ENCODE assay signal across 8 cellular contexts in the genomic region with DNA sequence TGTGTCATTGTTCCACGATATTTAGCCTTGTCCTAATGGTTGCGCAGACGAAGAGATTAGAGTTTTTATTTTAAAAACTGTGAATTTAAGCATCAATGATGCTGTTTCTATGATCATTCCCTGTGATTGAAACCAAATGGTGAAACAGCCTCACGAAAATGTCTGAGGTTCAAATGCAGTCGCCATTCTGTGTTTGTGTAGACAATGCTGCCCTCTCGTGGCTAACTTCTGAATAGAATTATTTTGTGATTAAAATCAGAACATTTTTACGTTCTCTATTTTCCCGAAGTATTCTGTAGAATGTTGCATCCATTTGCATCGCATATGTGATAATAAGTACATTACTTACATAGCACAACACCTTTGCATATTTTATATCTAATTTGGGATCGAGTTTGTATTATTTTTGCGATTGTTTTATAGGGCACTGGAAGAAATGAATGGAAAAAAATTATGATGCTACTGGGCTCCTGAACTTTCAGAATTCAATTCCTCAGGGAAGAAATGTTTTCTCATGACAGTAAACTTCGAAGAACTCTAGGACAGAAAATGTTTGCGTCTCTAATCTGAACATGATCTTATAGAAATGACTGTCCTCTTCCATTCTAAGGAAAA. TPM values are rescaled to one million over a fixed set of nuclear protein-coding genes. Genes with fewer than 3 reads are reported as not detected.
A peak's percentile ranks its signal among the peaks of the same experiment; 100 is the strongest.
DNase-seq lines count a peak whose midpoint lies in the region; ATAC-seq and TF ChIP-seq lines count a peak whose summit lies in the region.

No MANE protein-coding gene starts in this region.

- H3K4me1 Mint-ChIP-seq in stimulated activated effector memory CD8-positive, alpha-beta T cell treated with anti-CD3 and anti-CD28 coated beads, Interleukin-12 subunit alpha, Interleukin-12 subunit beta, amount 100 ng/mL, for 72 hours, result peaks cover 9% of the 10 kb centered on the region

- H3K9me3 ChIP-seq in SK-N-SH (no peaks in the 10 kb centered on the region), liver (ENCODE audit: control insufficient read depth in 4 of 4, low read length in 3 of 4) (no peaks in the 10 kb centered on the region)

- POLR2A ChIA-PET in SK-N-SH (lab: Yijun Ruan, JAX), result no interaction called here

- DNase-seq in NCI-H1417 (lab: John Stamatoyannopoulos, UW) (peak; percentile 29 to 79 (median 44)), NCI-H1417 treated with DMSO at 0.1 percent for 48 hours (lab: John Stamatoyannopoulos, UW) (no peak), KBM-7 (peak; percentile 71), SK-N-SH (peak; percentile 44), coronary artery (ENCODE audit: low spot score) (no peak)
- peak; percentile 38 to 59 for DNase-seq in stimulated activated effector memory CD8-positive, alpha-beta T cell treated with anti-CD3 and anti-CD28 coated beads, Interleukin-12 subunit alpha, Interleukin-12 subunit beta, amount 100 ng/mL, for 72 hours (ENCODE audit: low spot score in 2 of 2)

- WGBS in SK-N-SH (ENCODE audit: low lambda C conversion rate), result 13% methylated on average over 13 of the region's 13 CpGs
- 15% methylated on average over 13 of the region's 13 CpGs for WGBS in liver

- H3K9me2 ChIP-seq in SK-N-SH, result no peaks in the 10 kb centered on the region

- H3K9ac ChIP-seq in SK-N-SH (peak overlapping the region; percentile 11; the same call in 1 of the 2 replicates), liver (ENCODE audit: low read depth in 1 of 2, low read length in 2 of 2) (no peak overlapping the region)

- H3K4me1 ChIP-seq in SK-N-SH (ENCODE audit: control insufficient read depth in 1 of 2, insufficient read depth in 2 of 2, low read depth in 1 of 2, low read length in 1 of 2) (peaks cover 13 to 35% of the 10 kb centered on the region in 2 experiments; a peak in 3 of 4 replicates), liver (ENCODE audit: control insufficient read depth in 4 of 4, insufficient read depth in 4 of 4, low read length in 3 of 4) (peaks cover 0 to 8% (median 5%) of the 10 kb centered on the region in 4 donors)

- CTCF ChIA-PET in SK-N-SH (lab: Yijun Ruan, JAX), result interaction anchor here (1.0 to 4.3 kb wide), 7 partner anchors 401 to 780 kb away, joined by 4 to 127 read pairs (median 11); no protein-coding TSS in a partner anchor

- peak; percentile 80 for TF ChIP-seq CTCF in SK-N-SH (IDR thresholded peaks at IDR 0.05)
- peak; percentile 50 for TF ChIP-seq CTCF in coronary artery (IDR thresholded peaks at IDR 0.05)
- peak; percentile 83 for TF ChIP-seq CTCF in liver (IDR thresholded peaks at IDR 0.05; ENCODE audit: low read depth, low read length, missing input control)

- peak overlapping the region; percentile 57; the same call in 1 of the 2 replicates for H3K4me2 ChIP-seq in SK-N-SH

- H3K27ac ChIP-seq in SK-N-SH (ENCODE audit: low read depth in 2 of 2, low read length in 1 of 2), result no peak overlapping the region; a peak in 1 of 4 replicates
- H3K27ac ChIP-seq in coronary artery, result no peak overlapping the region
- no peak overlapping the region for H3K27ac ChIP-seq in liver (ENCODE audit: low read depth in 1 of 2, low read length in 2 of 2)

- H3F3A ChIP-seq in SK-N-SH (replicated peaks; ENCODE audit: insufficient read depth), result peaks cover 6% of the 10 kb centered on the region

- H3K4me3 Mint-ChIP-seq in stimulated activated effector memory CD8-positive, alpha-beta T cell treated with anti-CD3 and anti-CD28 coated beads, Interleukin-12 subunit alpha, Interleukin-12 subunit beta, amount 100 ng/mL, for 72 hours, result no peak overlapping the region

- ATAC-seq in stimulated activated effector memory CD8-positive, alpha-beta T cell treated with anti-CD3 and anti-CD28 coated beads, Interleukin-12 subunit alpha, Interleukin-12 subunit beta, amount 100 ng/mL, for 72 hours, result no peak
- no peak for ATAC-seq in GM18498 (IDR thresholded peaks at IDR 0.05; ENCODE audit: unreplicated experiment)

- H3K4me3 ChIP-seq in SK-N-SH (ENCODE audit: low read depth in 2 of 2, low read length in 1 of 2) (peak overlapping the region in 1 of 2 experiments; percentile 28; a peak in 1 of 4 replicates), coronary artery (peak overlapping the region; percentile 11), liver (ENCODE audit: low read depth in 1 of 3, low read length in 3 of 3) (no peak overlapping the region)

- TF ChIP-seq EP300 in SK-N-SH (IDR thresholded peaks at IDR 0.05; ENCODE audit: borderline replicate concordance in 1 of 2, low read depth in 1 of 2, low read length in 1 of 2), result no peak

- H3K27me3 ChIP-seq in SK-N-SH (ENCODE audit: insufficient read depth) (no peaks in the 10 kb centered on the region), liver (ENCODE audit: control insufficient read depth in 4 of 4, insufficient read depth in 4 of 4, low read length in 3 of 4) (no peaks in the 10 kb centered on the region)

- H3K27ac Mint-ChIP-seq in stimulated activated effector memory CD8-positive, alpha-beta T cell treated with anti-CD3 and anti-CD28 coated beads, Interleukin-12 subunit alpha, Interleukin-12 subunit beta, amount 100 ng/mL, for 72 hours, result no peak overlapping the region

- in situ Hi-C loops in KBM-7 (cut with MboI; ENCODE audit: low pct_unique_long_range_greater_than_20kb, low sequenced_read_pairs), result loop anchor here (25.0 kb wide), 3 partner anchors 488 to 813 kb away; no protein-coding TSS in a partner anchor

- TF ChIP-seq RAD21 in SK-N-SH (IDR thresholded peaks at IDR 0.05; ENCODE audit: low read length) (peak; percentile 96), liver (IDR thresholded peaks at IDR 0.05) (peak; percentile 96 to 97)

- H4K20me1 ChIP-seq in SK-N-SH (ENCODE audit: insufficient read depth), result no peaks in the 10 kb centered on the region

- H3K9me3 Mint-ChIP-seq in stimulated activated effector memory CD8-positive, alpha-beta T cell treated with anti-CD3 and anti-CD28 coated beads, Interleukin-12 subunit alpha, Interleukin-12 subunit beta, amount 100 ng/mL, for 72 hours, result no peaks in the 10 kb centered on the region

- H3K36me3 ChIP-seq in SK-N-SH (replicated peaks in 1 of 2; ENCODE audit: control insufficient read depth in 1 of 2, insufficient read depth in 2 of 2, low read length in 1 of 2), result no peaks in the 10 kb centered on the region
- H3K36me3 ChIP-seq in liver (ENCODE audit: control insufficient read depth in 4 of 4, insufficient read depth in 3 of 4, low read depth in 1 of 4, low read length in 3 of 4), result no peaks in the 10 kb centered on the region

- H3K36me3 Mint-ChIP-seq in stimulated activated effector memory CD8-positive, alpha-beta T cell treated with anti-CD3 and anti-CD28 coated beads, Interleukin-12 subunit alpha, Interleukin-12 subunit beta, amount 100 ng/mL, for 72 hours, result no peaks in the 10 kb centered on the region

- peak overlapping the region; percentile 70 for H2AFZ ChIP-seq in SK-N-SH (ENCODE audit: low read depth)

- H3K79me2 ChIP-seq in SK-N-SH (ENCODE audit: insufficient read depth), result no peaks in the 10 kb centered on the region

TF ChIP-seq in SK-N-SH, 30 proteins besides CTCF, POLR2A, EP300 and RAD21:
- TF ChIP-seq GABPA (IDR thresholded peaks at IDR 0.05; ENCODE audit: low read depth), result no peak
- peak; percentile 25; the same call in 1 of the 2 replicates for TF ChIP-seq RCOR1 (IDR thresholded peaks at IDR 0.05; ENCODE audit: low read length)
- peak; percentile 53; the same call in 1 of the 2 replicates for TF ChIP-seq TCF12 (IDR thresholded peaks at IDR 0.05)
- peak; percentile 21; the same call in 1 of the 2 replicates for TF ChIP-seq RFX5 (IDR thresholded peaks at IDR 0.05; ENCODE audit: low read length)
- TF ChIP-seq, protein P1, sequence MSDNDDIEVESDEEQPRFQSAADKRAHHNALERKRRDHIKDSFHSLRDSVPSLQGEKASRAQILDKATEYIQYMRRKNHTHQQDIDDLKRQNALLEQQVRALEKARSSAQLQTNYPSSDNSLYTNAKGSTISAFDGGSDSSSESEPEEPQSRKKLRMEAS (IDR thresholded peaks at IDR 0.05; ENCODE audit: low read depth), result no peak
- TF ChIP-seq YY1 (IDR thresholded peaks at IDR 0.05; ENCODE audit: low read depth), result peak; percentile 49; the same call in 1 of the 2 replicates
- TF ChIP-seq CHD2 (IDR thresholded peaks at IDR 0.05; ENCODE audit: low read length, partially characterized antibody), result peak; percentile 28
- TF ChIP-seq SMC3 (IDR thresholded peaks at IDR 0.05; ENCODE audit: low read depth, low read length), result peak; percentile 88
TF ChIP-seq in SK-N-SH: peak in this region for 6.

TF ChIP-seq in liver, 16 proteins besides CTCF, POLR2A, EP300 and RAD21:
- TF ChIP-seq YY1 (IDR thresholded peaks at IDR 0.05), result peak; percentile 46
- peak; percentile 14 for TF ChIP-seq FOXA1 (IDR thresholded peaks at IDR 0.05)
- TF ChIP-seq HNF4A (conservative IDR thresholded peaks at IDR 0.05), result no peak
- TF ChIP-seq, protein P2, sequence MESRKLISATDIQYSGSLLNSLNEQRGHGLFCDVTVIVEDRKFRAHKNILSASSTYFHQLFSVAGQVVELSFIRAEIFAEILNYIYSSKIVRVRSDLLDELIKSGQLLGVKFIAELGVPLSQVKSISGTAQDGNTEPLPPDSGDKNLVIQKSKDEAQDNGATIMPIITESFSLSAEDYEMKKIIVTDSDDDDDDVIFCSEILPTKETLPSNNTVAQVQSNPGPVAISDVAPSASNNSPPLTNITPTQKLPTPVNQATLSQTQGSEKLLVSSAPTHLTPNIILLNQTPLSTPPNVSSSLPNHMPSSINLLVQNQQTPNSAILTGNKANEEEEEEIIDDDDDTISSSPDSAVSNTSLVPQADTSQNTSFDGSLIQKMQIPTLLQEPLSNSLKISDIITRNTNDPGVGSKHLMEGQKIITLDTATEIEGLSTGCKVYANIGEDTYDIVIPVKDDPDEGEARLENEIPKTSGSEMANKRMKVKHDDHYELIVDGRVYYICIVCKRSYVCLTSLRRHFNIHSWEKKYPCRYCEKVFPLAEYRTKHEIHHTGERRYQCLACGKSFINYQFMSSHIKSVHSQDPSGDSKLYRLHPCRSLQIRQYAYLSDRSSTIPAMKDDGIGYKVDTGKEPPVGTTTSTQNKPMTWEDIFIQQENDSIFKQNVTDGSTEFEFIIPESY (IDR thresholded peaks at IDR 0.05), result no peak
- no peak for TF ChIP-seq SP1 (IDR thresholded peaks at IDR 0.05)

RNA-seq across cellular contexts. Expression of a gene that starts 54.8 kb away (rescaled TPM):
- polyA plus RNA-seq in SK-N-SH (2012; rRNA removed) (14.5 and 19.2 TPM in 2 replicates), liver (10 to 100 TPM in 1 of 2 donors, 1 to 10 TPM in 1; 4.4 to 10.2 TPM)
- polyA plus RNA-seq in SK-N-SH (2012; cell fraction: cytosol; rRNA removed), result 13.2 and 16.7 TPM in 2 replicates
- 11.5 and 25.1 TPM in 2 replicates for polyA plus RNA-seq in SK-N-SH (2012; cell fraction: nucleus; rRNA removed)
- total RNA-seq in liver, result 10 to 100 TPM; 18.8 to 24.4 TPM

Comparison
In these comparisons a context has a peak if more than half of its experiments do, and no peak if none do; other contexts are left out.
1. DNase-seq: peak in NCI-H1417 (3 of 3), KBM-7 (single experiment), SK-N-SH (single experiment) and stimulated activated effector memory CD8-positive, alpha-beta T cell treated with anti-CD3 and anti-CD28 coated beads, Interleukin-12 subunit alpha, Interleukin-12 subunit beta, amount 100 ng/mL, for 72 hours (2 of 2); none in NCI-H1417 treated with DMSO at 0.1 percent for 48 hours (single experiment) and coronary artery (single experiment).
2. Peak in every context shown above with its lines, with median percentiles within 50 percentile points of each other: CTCF ChIP-seq.